1 cellular context compared by ENCODE assay signal in the genomic region with DNA sequence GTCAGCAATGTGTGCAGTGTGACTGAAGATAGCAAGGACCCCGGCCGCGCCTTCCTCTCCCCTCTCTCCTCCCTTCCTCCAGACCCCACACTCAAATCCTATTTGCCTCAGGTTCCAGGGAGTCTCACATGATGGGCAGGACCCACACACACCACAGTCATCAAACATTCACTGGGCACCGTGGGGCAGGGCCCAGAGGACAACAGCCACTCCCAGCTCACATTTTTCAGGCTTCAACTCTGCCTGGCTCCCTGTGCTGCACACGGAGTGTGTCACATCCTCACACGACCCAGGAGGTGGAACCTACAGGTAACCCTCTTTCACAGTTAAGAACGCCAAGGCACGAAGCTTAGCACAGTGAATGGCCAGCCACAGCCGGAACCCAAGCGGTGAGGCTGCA.
TF ChIP-seq lines count a peak whose summit lies in the region.

No MANE protein-coding gene starts in this region.

TF ChIP-seq in endothelial cell of umbilical vein, 7 proteins besides CTCF, POLR2A, EP300 and RAD21:
- no peak for TF ChIP-seq FOS (IDR thresholded peaks at IDR 0.05; ENCODE audit: borderline replicate concordance, insufficient read depth, low read length)
- TF ChIP-seq MAX (IDR thresholded peaks at IDR 0.05; ENCODE audit: insufficient read depth, insufficient read length), result no peak
- TF ChIP-seq POLR2AphosphoS5 (IDR thresholded peaks at IDR 0.05; ENCODE audit: insufficient read depth, low read depth, low read length), result no peak
- no peak for TF ChIP-seq JUN (IDR thresholded peaks at IDR 0.05; ENCODE audit: borderline replicate concordance, insufficient read depth, insufficient read length, low read depth)
- TF ChIP-seq MYC (IDR thresholded peaks at IDR 0.05; ENCODE audit: low read depth, low read length), result no peak
- TF ChIP-seq GATA2 (IDR thresholded peaks at IDR 0.05; ENCODE audit: insufficient read depth, insufficient read length, low read depth, low read length), result no peak
- TF ChIP-seq EZH2 (IDR thresholded peaks at IDR 0.05; ENCODE audit: borderline replicate concordance, low read depth, low read length, severe bottlenecking), result no peak
TF ChIP-seq in endothelial cell of umbilical vein: peak in this region for 0.
